Comparison of ENCODE assay signal across 28 cellular contexts in the genomic region with DNA sequence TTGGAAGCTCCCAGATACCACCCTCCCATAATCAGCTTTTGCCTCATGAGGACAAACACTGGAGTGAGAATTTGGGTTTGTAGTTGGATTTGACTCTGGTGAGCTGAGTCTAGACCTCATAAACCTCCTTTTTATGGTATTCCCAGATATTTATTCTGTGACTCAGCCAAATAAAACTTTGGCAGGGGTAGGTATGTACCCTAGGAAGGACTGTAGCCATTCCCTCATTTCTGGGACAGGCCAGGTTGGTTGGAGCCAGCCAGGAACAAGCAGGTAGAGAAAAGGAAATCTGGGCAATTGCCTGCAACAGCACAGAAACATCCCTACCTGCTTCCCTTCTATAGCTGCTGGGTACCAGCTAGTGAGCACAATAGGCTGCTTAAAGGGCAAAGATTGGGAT. TPM values are rescaled to one million over a fixed set of nuclear protein-coding genes. Genes with fewer than 3 reads are reported as not detected.
"Had no signal": no experiment of that assay in that cellular context is flagged by ENCODE, and none has a peak within 500 bp of the region (broad histone marks: within the 10 kb centered on the region; RNA-seq: fewer than 3 reads in every experiment).

No MANE protein-coding gene starts in this region.

- H3K4me1 ChIP-seq: gastrocnemius medialis had no signal

- H3K9me3 ChIP-seq: gastrocnemius medialis, suprapubic skin had no signal

- H3K4me1 Mint-ChIP-seq: activated B cell treated with CpG ODN at 0.5 μM for 24 hours, nephron had no signal

- H3K4me3 ChIP-seq: coronary artery, gastrocnemius medialis, suprapubic skin had no signal

- H3K4me3 Mint-ChIP-seq: activated B cell treated with CpG ODN at 0.5 μM for 24 hours; activated CD8-positive, alpha-beta T cell treated with anti-CD3 and anti-CD28 coated beads for 36 hours; activated naive CD4-positive, alpha-beta T cell treated with anti-CD3 and anti-CD28 coated beads, Interleukin-2, amount 50 U/mL, for 24 hours; activated naive CD8-positive, alpha-beta T cell treated with anti-CD3 and anti-CD28 coated beads, Interleukin-2, amount 50 U/mL, for 24 hours; effector memory CD8-positive, alpha-beta T cell; nephron; stimulated activated naive B cell treated with anti-CD40 and anti-IgM and Interleukin-4, amounts not matched to agents 10 μg/mL and 1 μg/mL and 100 μg/mL, for 72 hours had no signal

- H3K27ac Mint-ChIP-seq: activated B cell treated with CpG ODN at 0.5 μM for 24 hours; activated CD8-positive, alpha-beta T cell treated with anti-CD3 and anti-CD28 coated beads for 36 hours; activated naive CD4-positive, alpha-beta T cell treated with anti-CD3 and anti-CD28 coated beads, Interleukin-2, amount 50 U/mL, for 24 hours; activated naive CD8-positive, alpha-beta T cell treated with anti-CD3 and anti-CD28 coated beads, Interleukin-2, amount 50 U/mL, for 24 hours; activated T-helper 2 cell treated with anti-CD3 and anti-CD28 coated beads, Interferon-gamma antibody, Interleukin-2, Interleukin-4, amounts not matched to agents 10 μg/mL and 5 μg/mL and 100 μg/mL, durations not matched to agents 14 hours and 24 hours and 36 hours; effector memory CD8-positive, alpha-beta T cell; nephron; progenitor cell of endocrine pancreas; stimulated activated naive B cell treated with anti-CD40 and anti-IgM and Interleukin-4, amounts not matched to agents 10 μg/mL and 1 μg/mL and 100 μg/mL, for 72 hours had no signal

- H3K27ac ChIP-seq: coronary artery, gastrocnemius medialis, suprapubic skin had no signal

- DNase-seq: activated B cell treated with CpG ODN at 0.5 μM for 24 hours; activated CD4-positive, alpha-beta T cell treated with anti-CD3 and anti-CD28 coated beads, Interleukin-2, amount 50 U/mL, for 1 hour; activated CD8-positive, alpha-beta T cell treated with anti-CD3 and anti-CD28 coated beads for 36 hours; activated naive CD8-positive, alpha-beta T cell treated with anti-CD3 and anti-CD28 coated beads, Interleukin-2, amount 50 U/mL, for 24 hours; activated T-cell treated with anti-CD3 and anti-CD28 coated beads, Interleukin-2, amount 50 U/mL, for 48 hours; cerebellar nuclear complex; effector memory CD8-positive, alpha-beta T cell; erythroblast; gastrocnemius medialis; glutamatergic neuron; islet precursor cell; left cardiac atrium; left ventricle myocardium superior; retina; stimulated activated CD4-positive, alpha-beta T cell treated with anti-CD3 and anti-CD28 coated beads, Interleukin-15, amount 100 ng/mL, for 24 hours; stimulated activated CD4-positive, alpha-beta T cell treated with anti-CD3 and anti-CD28 coated beads, Interleukin-2, amount 100 ng/mL, for 24 hours; stimulated activated naive B cell treated with anti-CD40 and anti-IgM and Interleukin-4, amounts not matched to agents 10 μg/mL and 1 μg/mL and 100 μg/mL, for 72 hours; T-helper 2 cell; trophoblast cell had no signal

- H3K27me3 ChIP-seq: gastrocnemius medialis, suprapubic skin had no signal

- H3K36me3 ChIP-seq: gastrocnemius medialis, suprapubic skin had no signal

- H3K36me3 Mint-ChIP-seq: activated naive CD4-positive, alpha-beta T cell treated with anti-CD3 and anti-CD28 coated beads, Interleukin-2, amount 50 U/mL, for 24 hours; stimulated activated naive B cell treated with anti-CD40 and anti-IgM and Interleukin-4, amounts not matched to agents 10 μg/mL and 1 μg/mL and 100 μg/mL, for 72 hours had no signal

- H3K9me3 Mint-ChIP-seq: activated B cell treated with CpG ODN at 0.5 μM for 24 hours; activated CD8-positive, alpha-beta T cell treated with anti-CD3 and anti-CD28 coated beads for 36 hours; activated naive CD4-positive, alpha-beta T cell treated with anti-CD3 and anti-CD28 coated beads, Interleukin-2, amount 50 U/mL, for 24 hours; activated naive CD8-positive, alpha-beta T cell treated with anti-CD3 and anti-CD28 coated beads, Interleukin-2, amount 50 U/mL, for 24 hours; activated T-helper 2 cell treated with anti-CD3 and anti-CD28 coated beads, Interferon-gamma antibody, Interleukin-2, Interleukin-4, amounts not matched to agents 10 μg/mL and 5 μg/mL and 100 μg/mL, durations not matched to agents 14 hours and 24 hours and 36 hours; effector memory CD8-positive, alpha-beta T cell; nephron; stimulated activated naive B cell treated with anti-CD40 and anti-IgM and Interleukin-4, amounts not matched to agents 10 μg/mL and 1 μg/mL and 100 μg/mL, for 72 hours had no signal

RNA-seq across cellular contexts. Expression of gene ENHO, which starts 19.4 kb away (rescaled TPM):
- total RNA-seq: activated B cell treated with CpG ODN at 0.5 μM for 24 hours; activated CD8-positive, alpha-beta T cell treated with anti-CD3 and anti-CD28 coated beads for 36 hours; activated T-helper 2 cell treated with anti-CD3 and anti-CD28 coated beads, Interferon-gamma antibody, Interleukin-2, Interleukin-4, amounts not matched to agents 10 μg/mL and 5 μg/mL and 100 μg/mL, durations not matched to agents 14 hours and 24 hours and 36 hours; lung microvascular endothelial cell; mesenteric fat pad had no signal

RNA-seq across cellular contexts. Expression of gene DNAI1, which starts 44.8 kb away (rescaled TPM):
- total RNA-seq: activated B cell treated with CpG ODN at 0.5 μM for 24 hours; activated T-helper 2 cell treated with anti-CD3 and anti-CD28 coated beads, Interferon-gamma antibody, Interleukin-2, Interleukin-4, amounts not matched to agents 10 μg/mL and 5 μg/mL and 100 μg/mL, durations not matched to agents 14 hours and 24 hours and 36 hours; left ventricle myocardium superior; lung microvascular endothelial cell; mesenteric fat pad; osteocyte; suprapubic skin had no signal
